8 cellular contexts compared by ENCODE assay signal in the genomic region with DNA sequence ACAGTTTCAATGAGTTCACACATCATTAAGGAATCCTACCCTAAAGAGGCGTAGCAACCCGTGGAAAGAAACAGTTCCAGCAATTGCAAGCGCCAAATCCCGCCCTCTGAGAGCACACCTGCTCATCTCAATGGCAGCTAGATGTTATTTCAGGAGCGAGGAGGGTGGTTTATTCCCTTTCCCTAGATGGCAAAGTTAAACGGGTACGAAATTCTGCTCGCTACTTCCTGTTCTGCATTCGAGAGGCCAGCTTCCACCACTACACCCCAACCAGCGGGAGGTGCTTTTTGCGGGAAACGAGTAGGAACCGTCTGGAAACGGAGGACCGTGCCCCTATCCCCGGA. TPM values are rescaled to one million over a fixed set of nuclear protein-coding genes. Genes with fewer than 3 reads are reported as not detected.
DNase-seq lines count a peak whose midpoint lies in the region; ATAC-seq and TF ChIP-seq lines count a peak whose summit lies in the region.

No MANE protein-coding gene starts in this region.

- in situ Hi-C loops in Panc1 (cut with HindIII; ENCODE audit: low pct_unique_long_range_greater_than_20kb, low sequenced_read_pairs) = loop anchor here (5.0 kb wide), 1 partner anchor 34 kb away; the partner anchor contains the start of genes FAM216A and GPN3

- H3K9me3 ChIP-seq in CD4-positive, alpha-beta T cell (ENCODE audit: control insufficient read depth, low read length) = no peaks in the 10 kb centered on the region
- no peaks in the 10 kb centered on the region for H3K9me3 ChIP-seq in Panc1 (ENCODE audit: control insufficient read depth, insufficient read depth, low read depth, low read length)
- no peaks in the 10 kb centered on the region for H3K9me3 ChIP-seq in left lung
- H3K9me3 ChIP-seq in suprapubic skin = no peaks in the 10 kb centered on the region

- peak overlapping the region; percentile 90 for H3K27ac Mint-ChIP-seq in CD4-positive, alpha-beta T cell

- POLR2A ChIA-PET in CD4-positive, alpha-beta T cell (lab: Charles Lee) = interaction anchor here (0.7 to 3.8 kb wide), 9 partner anchors 17 to 240 kb away, joined by 3 to 115 read pairs (median 5); partner anchors contain the start of genes ARPC3, FAM216A and GPN3
- POLR2A ChIA-PET in Panc1 (lab: Charles Lee) = no interaction called here

- peaks cover 19% of the 10 kb centered on the region for H3K4me1 ChIP-seq in Panc1 (ENCODE audit: control insufficient read depth, insufficient read depth, low read length)
- peaks cover 8 to 48% of the 10 kb centered on the region in 2 donors for H3K4me1 ChIP-seq in left lung
- H3K4me1 ChIP-seq in suprapubic skin = peaks cover 34% of the 10 kb centered on the region

- peak overlapping the region; percentile 91 to 99 for H3K4me3 ChIP-seq in Panc1 (ENCODE audit: low read depth in 2 of 2, low read length in 2 of 2)
- peak overlapping the region; percentile 96 to 100 for H3K4me3 ChIP-seq in cardiac fibroblast (replicated peaks in 1 of 2; ENCODE audit: low read depth in 2 of 2, low read length in 2 of 2)
- peak overlapping the region; percentile 97 to 99 for H3K4me3 ChIP-seq in left lung
- H3K4me3 ChIP-seq in suprapubic skin = peak overlapping the region; percentile 73

- WGBS in suprapubic skin = under 1% methylated on average over 16 of the region's 16 CpGs

- H3K36me3 Mint-ChIP-seq in CD4-positive, alpha-beta T cell (ENCODE audit: low read depth) = peaks cover 18% of the 10 kb centered on the region

- peak overlapping the region; percentile 98 for H3K4me3 Mint-ChIP-seq in CD4-positive, alpha-beta T cell

- TF ChIP-seq EP300 in suprapubic skin (IDR thresholded peaks at IDR 0.05) = no peak

- H3K9me3 Mint-ChIP-seq in CD4-positive, alpha-beta T cell = no peaks in the 10 kb centered on the region

- intact Hi-C loops in CD4-positive, alpha-beta T cell (cut with DNase I, micrococcal nuclease) = loop anchor here (2.0 to 5.0 kb wide), 3 partner anchors 33 to 236 kb away; partner anchors contain the start of genes PPTC7 (in 2 of the 2), FAM216A (in 1 of the 2) and GPN3 (in 1 of the 2)
- intact Hi-C loops in Panc1 (cut with micrococcal nuclease; ENCODE audit: unreplicated experiment) (no loop called here), left lung (cut with DNase I) (no loop called here)

- peaks cover 39% of the 10 kb centered on the region for H3K4me1 Mint-ChIP-seq in CD4-positive, alpha-beta T cell (ENCODE audit: low read depth)

- CTCF ChIA-PET in CD4-positive, alpha-beta T cell (lab: Charles Lee) = interaction anchor here (0.9 to 6.2 kb wide), 3 partner anchors 33 to 70 kb away, joined by 3 to 48 read pairs (median 24); partner anchors contain the start of genes ARPC3, FAM216A and GPN3
- CTCF ChIA-PET in Panc1 (lab: Charles Lee) = interaction anchor here (0.7 kb wide), 1 partner anchor 33 kb away, joined by 4 read pairs; the partner anchor contains the start of genes FAM216A and GPN3

- H3K36me3 ChIP-seq in Panc1 (ENCODE audit: control insufficient read depth, insufficient read depth, low read length) (peaks cover 11% of the 10 kb centered on the region), left lung (peaks cover 0 to 9% of the 10 kb centered on the region in 2 donors), suprapubic skin (no peaks in the 10 kb centered on the region)

- peak in 6 of 10 experiments; percentile 0 to 23 (median 5) for DNase-seq in CD4-positive, alpha-beta T cell
- DNase-seq in HT1080 (ENCODE audit: low read depth) = peak; percentile 55
- no peak for DNase-seq in Panc1 (ENCODE audit: low read depth, low spot score)
- peak; percentile 38 to 66 for DNase-seq in cardiac fibroblast (ENCODE audit: low read depth in 2 of 2)
- no peak for DNase-seq in left lung
- no peak for DNase-seq in suprapubic skin (ENCODE audit: low spot score in 2 of 2)

- no peak for TF ChIP-seq CTCF in CD4-positive, alpha-beta T cell (IDR thresholded peaks at IDR 0.05)
- TF ChIP-seq CTCF in Panc1 (IDR thresholded peaks at IDR 0.05) (no peak), cardiac fibroblast (IDR thresholded peaks at IDR 0.05; ENCODE audit: low read depth, low read length) (no peak), left lung (IDR thresholded peaks at IDR 0.05) (no peak), suprapubic skin (IDR thresholded peaks at IDR 0.05) (no peak)

- no peak for TF ChIP-seq POLR2A in suprapubic skin (IDR thresholded peaks at IDR 0.05)

- ATAC-seq in CD4-positive, alpha-beta T cell (ENCODE audit: poor library complexity) = peak; percentile 4
- ATAC-seq in GM18870 (IDR thresholded peaks at IDR 0.05; ENCODE audit: unreplicated experiment) (peak; percentile 21), Panc1 (peak; percentile 61), left lung (peak; percentile 54), HG02938 (IDR thresholded peaks at IDR 0.05; ENCODE audit: unreplicated experiment) (no peak)

- H3K27me3 ChIP-seq in CD4-positive, alpha-beta T cell (ENCODE audit: control insufficient read depth, insufficient read depth, low read length) = no peaks in the 10 kb centered on the region
- no peaks in the 10 kb centered on the region for H3K27me3 ChIP-seq in Panc1 (ENCODE audit: control insufficient read depth, insufficient read depth, low read length)
- H3K27me3 ChIP-seq in left lung = no peaks in the 10 kb centered on the region
- H3K27me3 ChIP-seq in suprapubic skin = no peaks in the 10 kb centered on the region

- peak overlapping the region; percentile 93 for H3K27ac ChIP-seq in CD4-positive, alpha-beta T cell (ENCODE audit: low read depth, low read length)
- H3K27ac ChIP-seq in Panc1 (ENCODE audit: low read length) (peak overlapping the region; percentile 97), left lung (peak overlapping the region; percentile 93 to 98), suprapubic skin (peak overlapping the region; percentile 94)

- BruUV-seq in Panc1 (replicated peaks; lab: Mats Ljungman, UMichigan) = TSS peak; percentile 78

- H3K27me3 Mint-ChIP-seq in CD4-positive, alpha-beta T cell = no peaks in the 10 kb centered on the region

RNA-seq across cellular contexts. Expression of gene VPS29, which starts 0.6 kb away (rescaled TPM):
- total RNA-seq in CD4-positive, alpha-beta T cell = 10 to 100 TPM; 62.5 to 64.9 TPM
- total RNA-seq in HT1080 (2014; rRNA removed; shearing (Covaris generic)) = 44.6 and 55.6 TPM in 2 replicates
- 71.5 and 84.6 TPM in 2 replicates for polyA plus RNA-seq in HT1080 (2015; cell fraction: cytosol; rRNA removed)
- 139 and 141 TPM in 2 replicates for polyA plus RNA-seq in HT1080 (2015; cell fraction: nucleus; rRNA removed)
- total RNA-seq in Panc1 (2021; ENCODE audit: unreplicated experiment) = 128 TPM
- polyA plus RNA-seq in Panc1 (2012; ENCODE audit: insufficient read length) = 141 TPM
- total RNA-seq in left lung = 100 to 1,000 TPM in 1 of 2 donors, 10 to 100 TPM in 1; 91.7 to 115 TPM
- total RNA-seq in suprapubic skin = 10 to 100 TPM; 72.2 to 96.1 (median 83.1) TPM

RNA-seq across cellular contexts. Expression of gene RAD9B, which starts 0.8 kb away (rescaled TPM):
- total RNA-seq in CD4-positive, alpha-beta T cell = under 1 TPM; 0.31 to 0.63 TPM
- 0.23 and 0.43 TPM in 2 replicates for total RNA-seq in HT1080 (2014; rRNA removed; shearing (Covaris generic))
- 0.37 and 0.59 TPM in 2 replicates for polyA plus RNA-seq in HT1080 (2015; cell fraction: cytosol; rRNA removed)
- polyA plus RNA-seq in HT1080 (2015; cell fraction: nucleus; rRNA removed) = 0.13 and 0.14 TPM in 2 replicates
- 0.98 TPM for total RNA-seq in Panc1 (2021; ENCODE audit: unreplicated experiment)
- 0.22 TPM for polyA plus RNA-seq in Panc1 (2012; ENCODE audit: insufficient read length)
- 1 to 10 TPM in 1 of 2 donors, under 1 TPM in 1; 0.55 to 1.3 TPM for total RNA-seq in left lung
- under 1 TPM in 3 of 4 donors, not detected in 1; 0.19 to 0.47 (median 0.40) TPM for total RNA-seq in suprapubic skin

RNA-seq across cellular contexts. Expression of gene FAM216A, which starts 32.7 kb away (rescaled TPM):
- 1 to 10 TPM; 5.5 to 7.4 TPM for total RNA-seq in CD4-positive, alpha-beta T cell
- total RNA-seq in HT1080 (2014; rRNA removed; shearing (Covaris generic)) = 38.0 and 46.1 TPM in 2 replicates
- polyA plus RNA-seq in HT1080 (2015; cell fraction: cytosol; rRNA removed) = 43.4 and 46.8 TPM in 2 replicates
- polyA plus RNA-seq in HT1080 (2015; cell fraction: nucleus; rRNA removed) = 43.1 and 56.2 TPM in 2 replicates
- total RNA-seq in Panc1 (2021; ENCODE audit: unreplicated experiment) (22.3 TPM), left lung (1 to 10 TPM; 3.9 to 5.6 TPM), suprapubic skin (1 to 10 TPM; 2.3 to 5.0 (median 3.2) TPM)
- polyA plus RNA-seq in Panc1 (2012; ENCODE audit: insufficient read length) = 18.3 TPM

RNA-seq across cellular contexts. Expression of gene GPN3, which starts 33.3 kb away (rescaled TPM):
- total RNA-seq in CD4-positive, alpha-beta T cell = 1 to 10 TPM; 2.7 to 2.8 TPM
- 27.2 and 29.6 TPM in 2 replicates for total RNA-seq in HT1080 (2014; rRNA removed; shearing (Covaris generic))
- 35.2 and 36.1 TPM in 2 replicates for polyA plus RNA-seq in HT1080 (2015; cell fraction: cytosol; rRNA removed)
- 13.4 and 16.8 TPM in 2 replicates for polyA plus RNA-seq in HT1080 (2015; cell fraction: nucleus; rRNA removed)
- total RNA-seq in Panc1 (2021; ENCODE audit: unreplicated experiment) = 39.0 TPM
- polyA plus RNA-seq in Panc1 (2012; ENCODE audit: insufficient read length) = 29.1 TPM
- 10 to 100 TPM; 29.5 to 32.2 TPM for total RNA-seq in left lung
- 10 to 100 TPM in 3 of 4 donors, 1 to 10 TPM in 1; 9.6 to 17.1 (median 13.3) TPM for total RNA-seq in suprapubic skin

RNA-seq across cellular contexts. Expression of gene ARPC3, which starts 51.2 kb away (rescaled TPM):
- 100 to 1,000 TPM; 120 to 124 TPM for total RNA-seq in CD4-positive, alpha-beta T cell
- total RNA-seq in HT1080 (2014; rRNA removed; shearing (Covaris generic)) = 234 and 244 TPM in 2 replicates
- polyA plus RNA-seq in HT1080 (2015; cell fraction: cytosol; rRNA removed) = 639 and 976 TPM in 2 replicates
- 411 and 486 TPM in 2 replicates for polyA plus RNA-seq in HT1080 (2015; cell fraction: nucleus; rRNA removed)
- 319 TPM for total RNA-seq in Panc1 (2021; ENCODE audit: unreplicated experiment)
- 202 TPM for polyA plus RNA-seq in Panc1 (2012; ENCODE audit: insufficient read length)
- 100 to 1,000 TPM; 239 to 273 TPM for total RNA-seq in left lung
- total RNA-seq in suprapubic skin = 100 to 1,000 TPM; 163 to 290 (median 191) TPM

Comparison
In these comparisons a context has a peak if more than half of its experiments do, and no peak if none do; other contexts are left out.
1. DNase-seq: peak in CD4-positive, alpha-beta T cell (6 of 10), HT1080 (single experiment) and cardiac fibroblast (2 of 2); none in Panc1 (single experiment), left lung (0 of 2) and suprapubic skin (0 of 2).
2. intact Hi-C loops: an anchor here in CD4-positive, alpha-beta T cell (2.0 to 5.0 kb wide); none called in Panc1 and left lung.
3. Peak in every context shown above with its lines, with median percentiles within 50 percentile points of each other: H3K27ac ChIP-seq and H3K4me3 ChIP-seq.